In genomic region chr12:49974231-49974675, GRCh38 we compare ENCODE assay signal across 8 cellular contexts. TPM values are rescaled to one million over a fixed set of nuclear protein-coding genes. Genes with fewer than 3 reads are reported as not detected.
A peak's percentile ranks its signal among the peaks of the same experiment; 100 is the strongest.
DNase-seq lines count a peak whose midpoint lies in the region; ATAC-seq, FAIRE-seq and TF ChIP-seq lines count a peak whose summit lies in the region.

No MANE protein-coding gene starts in this region.

- H2AFZ ChIP-seq in GM23338, result no peak overlapping the region

- ATAC-seq in GM23338, result peak; percentile 76

- H3K27me3 ChIP-seq in GM23338 (ENCODE audit: insufficient read depth), result no peaks in the 10 kb centered on the region
- no peaks in the 10 kb centered on the region for H3K27me3 ChIP-seq in WERI-Rb-1 (ENCODE audit: insufficient read depth, low read depth, severe bottlenecking)
- H3K27me3 ChIP-seq in cardiac muscle cell, result no peaks in the 10 kb centered on the region

- H3K27ac ChIP-seq in GM23338 (ENCODE audit: low read depth), result no peak overlapping the region
- no peak overlapping the region for H3K27ac ChIP-seq in WERI-Rb-1
- no peak overlapping the region for H3K27ac ChIP-seq in cardiac muscle cell

- H3K4me3 Mint-ChIP-seq in GM23338, result no peak overlapping the region
- no peak overlapping the region for H3K4me3 Mint-ChIP-seq in Calu3 (ENCODE audit: low read depth, unreplicated experiment)

- H3K9me3 ChIP-seq in WERI-Rb-1 (ENCODE audit: severe bottlenecking) (no peaks in the 10 kb centered on the region), cardiac muscle cell (ENCODE audit: low read depth) (no peaks in the 10 kb centered on the region)

- peak; percentile 30 to 60; a peak in 3 of 4 replicates for TF ChIP-seq CTCF in GM23338 (conservative IDR thresholded peaks at IDR 0.05; ENCODE audit: low read depth in 2 of 2)
- TF ChIP-seq CTCF in WERI-Rb-1 (IDR thresholded peaks at IDR 0.05; ENCODE audit: low read depth, low read length), result peak; percentile 92
- peak; percentile 77 for TF ChIP-seq CTCF in cardiac muscle cell (IDR thresholded peaks at IDR 0.05; ENCODE audit: low read depth, low read length)
- no peak for TF ChIP-seq CTCF in Calu3 (IDR thresholded peaks at IDR 0.05; ENCODE audit: unreplicated experiment)

- H3K4me1 ChIP-seq in GM23338 (ENCODE audit: insufficient read depth) (peaks cover 10% of the 10 kb centered on the region), cardiac muscle cell (ENCODE audit: low read depth) (peaks cover 13% of the 10 kb centered on the region)

- H3K4me3 ChIP-seq in GM23338 (no peak overlapping the region), WERI-Rb-1 (ENCODE audit: low read depth, low read length) (no peak overlapping the region), cardiac muscle cell (no peak overlapping the region)

- H3K27ac Mint-ChIP-seq in GM23338, result no peak overlapping the region
- H3K27ac Mint-ChIP-seq in Calu3 (ENCODE audit: unreplicated experiment), result no peak overlapping the region

- no peaks in the 10 kb centered on the region for H4K20me1 ChIP-seq in GM23338 (replicated peaks; ENCODE audit: insufficient read depth)

- CTCF ChIA-PET in Calu3 (lab: Charles Lee), result no interaction called here

- H3K79me2 ChIP-seq in GM23338 (replicated peaks; ENCODE audit: insufficient read depth), result no peaks in the 10 kb centered on the region

- no peaks in the 10 kb centered on the region for H3K9me3 Mint-ChIP-seq in GM23338
- no peaks in the 10 kb centered on the region for H3K9me3 Mint-ChIP-seq in Calu3 (ENCODE audit: low read depth, unreplicated experiment)

- intact Hi-C loops in Calu3 (cut with micrococcal nuclease; ENCODE audit: unreplicated experiment), result no loop called here

- H3K36me3 Mint-ChIP-seq in GM23338 (ENCODE audit: low read depth) (no peaks in the 10 kb centered on the region), Calu3 (ENCODE audit: insufficient read depth, unreplicated experiment) (no peaks in the 10 kb centered on the region)

- H3K36me3 ChIP-seq in GM23338 (ENCODE audit: insufficient read depth), result no peaks in the 10 kb centered on the region
- no peaks in the 10 kb centered on the region for H3K36me3 ChIP-seq in WERI-Rb-1
- no peaks in the 10 kb centered on the region for H3K36me3 ChIP-seq in cardiac muscle cell

- DNase-seq in GM23338 (ENCODE audit: low spot score) (peak; percentile 58), WERI-Rb-1 (peak; percentile 89), cardiac muscle cell (ENCODE audit: low read depth in 1 of 2, low spot score in 1 of 2) (peak; percentile 75 to 82), putamen (ENCODE audit: low spot score) (peak; percentile 81), GDM1 (lab: John Stamatoyannopoulos, UW) (no peak), Calu3 (no peak), DMS153 treated with DMSO at 0.1 percent for 48 hours (lab: John Stamatoyannopoulos, UW; ENCODE audit: unreplicated experiment) (no peak), GM19239 (ENCODE audit: insufficient read length, low spot score) (no peak)

- no TSS peak for BruUV-seq in Calu3 (replicated peaks; lab: Mats Ljungman, UMichigan)

- H3K27me3 Mint-ChIP-seq in GM23338 (ENCODE audit: insufficient read depth, low read depth, poor library complexity) (peaks cover 10% of the 10 kb centered on the region), Calu3 (ENCODE audit: unreplicated experiment) (no peaks in the 10 kb centered on the region)

- peaks cover 15% of the 10 kb centered on the region for H3K4me1 Mint-ChIP-seq in GM23338
- H3K4me1 Mint-ChIP-seq in Calu3 (ENCODE audit: low read depth, unreplicated experiment), result no peaks in the 10 kb centered on the region

- H3K9me2 ChIP-seq in GM23338 (ENCODE audit: insufficient read depth), result no peaks in the 10 kb centered on the region

- no peak for FAIRE-seq in GM19239 (lab: Jason Lieb, UNC)

- H3F3A ChIP-seq in GM23338 (replicated peaks; ENCODE audit: low read depth), result no peaks in the 10 kb centered on the region

- no peak overlapping the region for H3K4me2 ChIP-seq in GM23338

TF ChIP-seq in GM23338, 12 proteins besides CTCF, POLR2A, EP300 and RAD21 (continues in another document):
- TF ChIP-seq STAT1 (IDR thresholded peaks at IDR 0.05; ENCODE audit: unreplicated experiment) (no peak), EZH2phosphoT487 (IDR thresholded peaks at IDR 0.05; ENCODE audit: unreplicated experiment) (no peak), CREB1 (CRISPR knock-in tag; IDR thresholded peaks at IDR 0.05; ENCODE audit: low read depth) (no peak), JUNB (IDR thresholded peaks at IDR 0.05; ENCODE audit: unreplicated experiment) (no peak), NANOG (IDR thresholded peaks at IDR 0.05; ENCODE audit: borderline replicate concordance) (no peak), ETS1 (IDR thresholded peaks at IDR 0.05) (no peak), EZH2 (IDR thresholded peaks at IDR 0.05; ENCODE audit: low read depth, unreplicated experiment) (no peak)

RNA-seq across cellular contexts. Expression of gene AQP6, which starts 1.5 kb away (rescaled TPM):
- not detected in 2 replicates for total RNA-seq in GM23338 (2014; rRNA removed; shearing (Covaris generic))
- polyA plus RNA-seq in GM23338 (2016; fragmentation: Nextera tagmentation; extraction: Ambion mirVana) (0.08 TPM in 1 of 2 replicates, not detected in the other), cardiac muscle cell (0.26 and 0.42 TPM in 2 replicates)
- total RNA-seq in cardiac muscle cell (1.8 TPM in 1 of 2 replicates, not detected in the other), Calu3 (2022) (0.86 and 0.94 TPM in 2 replicates)

RNA-seq across cellular contexts. Expression of gene AQP5, which starts 12.6 kb away (rescaled TPM):
- 2.2 and 2.7 TPM in 2 replicates for total RNA-seq in GM23338 (2014; rRNA removed; shearing (Covaris generic))
- polyA plus RNA-seq in GM23338 (2016; fragmentation: Nextera tagmentation; extraction: Ambion mirVana) (1.1 and 1.3 TPM in 2 replicates), cardiac muscle cell (0.56 and 0.74 TPM in 2 replicates)
- total RNA-seq in cardiac muscle cell (1.6 TPM in 1 of 2 replicates, not detected in the other), Calu3 (2022) (51.9 and 54.2 TPM in 2 replicates)

RNA-seq across cellular contexts. Expression of gene AQP2, which starts 23.7 kb away (rescaled TPM):
- 0.07 TPM in 1 of 2 replicates, not detected in the other for total RNA-seq in GM23338 (2014; rRNA removed; shearing (Covaris generic))
- polyA plus RNA-seq in GM23338 (2016; fragmentation: Nextera tagmentation; extraction: Ambion mirVana) (not detected in 2 replicates), cardiac muscle cell (not detected in 2 replicates)
- total RNA-seq in cardiac muscle cell (not detected in 2 replicates), Calu3 (2022) (not detected in 2 replicates)

RNA-seq across cellular contexts. Expression of gene RACGAP1, which starts 51.0 kb away (rescaled TPM):
- total RNA-seq in GM23338 (2014; rRNA removed; shearing (Covaris generic)), result 49.9 and 52.8 TPM in 2 replicates
- polyA plus RNA-seq in GM23338 (2016; fragmentation: Nextera tagmentation; extraction: Ambion mirVana) (18.0 and 19.0 TPM in 2 replicates), cardiac muscle cell (13.4 and 57.3 TPM in 2 replicates)
- total RNA-seq in cardiac muscle cell (10.4 and 63.9 TPM in 2 replicates), Calu3 (2022) (59.4 and 62.0 TPM in 2 replicates)

Comparison
In these comparisons a context has a peak if more than half of its experiments do, and no peak if none do; other contexts are left out.
1. DNase-seq: peak in GM23338 (single experiment), WERI-Rb-1 (single experiment), cardiac muscle cell (2 of 2) and putamen (single experiment); none in GDM1 (single experiment), Calu3 (single experiment), DMS153 treated with DMSO at 0.1 percent for 48 hours (single experiment) and GM19239 (single experiment).
2. RNA of gene AQP5, which starts 12.6 kb away (total RNA-seq): 51.9 to 54.2 TPM in Calu3; 2.2 to 2.7 TPM in GM23338 and 1.6 TPM in cardiac muscle cell; every median in the first group is over 10 times any median in the second.